1 cellular context compared by ENCODE assay signal in the genomic region with DNA sequence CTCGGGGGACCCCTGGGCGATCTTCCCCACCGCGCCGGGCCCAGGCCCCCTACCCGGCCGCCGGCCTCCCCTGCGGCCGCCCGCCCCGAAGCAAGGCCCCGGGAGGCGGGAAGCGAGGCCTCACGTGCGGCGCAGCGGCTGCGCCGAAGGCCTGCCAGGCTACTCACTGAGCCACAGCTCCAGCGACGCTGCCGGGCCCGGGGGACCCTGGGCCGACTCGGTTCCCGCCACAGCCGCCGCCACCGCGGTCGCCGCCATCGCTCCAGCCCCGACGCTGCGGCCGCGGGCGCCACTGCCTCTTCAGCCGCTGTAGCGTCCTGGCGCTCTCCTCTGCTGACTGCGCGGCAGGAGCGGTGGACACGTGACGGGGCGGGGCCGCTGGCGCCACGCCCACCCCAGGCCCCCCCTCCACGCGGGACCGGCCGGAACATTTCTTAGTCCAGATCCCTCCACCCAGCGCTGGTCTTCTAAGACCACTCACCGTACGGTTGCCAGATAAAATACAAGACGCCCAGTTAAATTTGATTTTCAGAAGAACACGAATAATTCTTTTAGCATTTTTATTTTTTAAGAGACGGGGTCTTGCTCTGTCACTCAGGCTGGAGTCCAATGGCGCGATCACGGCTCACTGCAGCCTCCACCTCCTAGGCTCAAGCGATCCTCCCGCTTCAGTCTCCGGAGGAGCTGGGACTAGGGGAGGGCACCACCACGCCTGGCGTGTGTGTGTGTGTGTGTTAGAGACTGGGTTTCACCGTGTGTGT.
A peak's percentile ranks its signal among the peaks of the same experiment; 100 is the strongest.
TF ChIP-seq lines count a peak whose summit lies in the region.

A gene with protein sequence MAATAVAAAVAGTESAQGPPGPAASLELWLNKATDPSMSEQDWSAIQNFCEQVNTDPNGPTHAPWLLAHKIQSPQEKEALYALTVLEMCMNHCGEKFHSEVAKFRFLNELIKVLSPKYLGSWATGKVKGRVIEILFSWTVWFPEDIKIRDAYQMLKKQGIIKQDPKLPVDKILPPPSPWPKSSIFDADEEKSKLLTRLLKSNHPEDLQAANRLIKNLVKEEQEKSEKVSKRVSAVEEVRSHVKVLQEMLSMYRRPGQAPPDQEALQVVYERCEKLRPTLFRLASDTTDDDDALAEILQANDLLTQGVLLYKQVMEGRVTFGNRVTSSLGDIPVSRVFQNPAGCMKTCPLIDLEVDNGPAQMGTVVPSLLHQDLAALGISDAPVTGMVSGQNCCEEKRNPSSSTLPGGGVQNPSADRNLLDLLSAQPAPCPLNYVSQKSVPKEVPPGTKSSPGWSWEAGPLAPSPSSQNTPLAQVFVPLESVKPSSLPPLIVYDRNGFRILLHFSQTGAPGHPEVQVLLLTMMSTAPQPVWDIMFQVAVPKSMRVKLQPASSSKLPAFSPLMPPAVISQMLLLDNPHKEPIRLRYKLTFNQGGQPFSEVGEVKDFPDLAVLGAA (minus strand): TSS at position 341 of the 761 bp plus-strand sequence. CDS start 83 bp downstream, at position 258.

TF ChIP-seq in HepG2, 621 proteins besides CTCF, POLR2A, EP300 and RAD21 (continued from another document and continues in another):
- peak; percentile 53; the same call in 1 of the 2 replicates for TF ChIP-seq GFI1 (CRISPR knock-in tag; IDR thresholded peaks at IDR 0.05; ENCODE audit: borderline replicate concordance)
- TF ChIP-seq ZNF850 (CRISPR knock-in tag; conservative IDR thresholded peaks at IDR 0.05): no peak
- TF ChIP-seq ZNF761 (CRISPR knock-in tag; conservative IDR thresholded peaks at IDR 0.05): peak; percentile 98
- peak; percentile 97 for TF ChIP-seq TMF1 (CRISPR knock-in tag; IDR thresholded peaks at IDR 0.05; ENCODE audit: low read depth)
- no peak for TF ChIP-seq EZH2 (conservative IDR thresholded peaks at IDR 0.05; ENCODE audit: low read depth, low read length)
- TF ChIP-seq HNRNPLL (IDR thresholded peaks at IDR 0.05; ENCODE audit: low read depth, low read length, poor library complexity, severe bottlenecking): peak; percentile 92
- peak; percentile 79; the same call in 1 of the 2 replicates for TF ChIP-seq CBFB (CRISPR knock-in tag; IDR thresholded peaks at IDR 0.05)
- TF ChIP-seq HMG20B (CRISPR knock-in tag; conservative IDR thresholded peaks at IDR 0.05): no peak
- no peak; the same call in 1 of the 2 replicates for TF ChIP-seq SIN3B (IDR thresholded peaks at IDR 0.05; ENCODE audit: low read length)
- no peak for TF ChIP-seq NBN (conservative IDR thresholded peaks at IDR 0.05)
- TF ChIP-seq GATA4 (IDR thresholded peaks at IDR 0.05; ENCODE audit: borderline replicate concordance, low read depth): peak; percentile 82
- TF ChIP-seq ZNF329 (CRISPR knock-in tag; IDR thresholded peaks at IDR 0.05; ENCODE audit: low read depth): peak; percentile 94
- TF ChIP-seq ZKSCAN1 (IDR thresholded peaks at IDR 0.05; ENCODE audit: low read length): no peak
- no peak for TF ChIP-seq ZNF496 (CRISPR knock-in tag; IDR thresholded peaks at IDR 0.05; ENCODE audit: insufficient replicate concordance)
- peak; percentile 77 for TF ChIP-seq ZNF468 (CRISPR knock-in tag; IDR thresholded peaks at IDR 0.05)
- TF ChIP-seq ATM (IDR thresholded peaks at IDR 0.05; ENCODE audit: borderline replicate concordance): no peak
- peak; percentile 62 for TF ChIP-seq TBX2 (CRISPR knock-in tag; IDR thresholded peaks at IDR 0.05; ENCODE audit: borderline replicate concordance)
- TF ChIP-seq ZNF180 (CRISPR knock-in tag; IDR thresholded peaks at IDR 0.05; ENCODE audit: borderline replicate concordance, low read depth): peak; percentile 36; the same call in 1 of the 2 replicates
- no peak for TF ChIP-seq SMARCC2 (IDR thresholded peaks at IDR 0.05)
- TF ChIP-seq NFYB (CRISPR knock-in tag; IDR thresholded peaks at IDR 0.05): peak; percentile 37; the same call in 1 of the 2 replicates
- TF ChIP-seq, protein P1, sequence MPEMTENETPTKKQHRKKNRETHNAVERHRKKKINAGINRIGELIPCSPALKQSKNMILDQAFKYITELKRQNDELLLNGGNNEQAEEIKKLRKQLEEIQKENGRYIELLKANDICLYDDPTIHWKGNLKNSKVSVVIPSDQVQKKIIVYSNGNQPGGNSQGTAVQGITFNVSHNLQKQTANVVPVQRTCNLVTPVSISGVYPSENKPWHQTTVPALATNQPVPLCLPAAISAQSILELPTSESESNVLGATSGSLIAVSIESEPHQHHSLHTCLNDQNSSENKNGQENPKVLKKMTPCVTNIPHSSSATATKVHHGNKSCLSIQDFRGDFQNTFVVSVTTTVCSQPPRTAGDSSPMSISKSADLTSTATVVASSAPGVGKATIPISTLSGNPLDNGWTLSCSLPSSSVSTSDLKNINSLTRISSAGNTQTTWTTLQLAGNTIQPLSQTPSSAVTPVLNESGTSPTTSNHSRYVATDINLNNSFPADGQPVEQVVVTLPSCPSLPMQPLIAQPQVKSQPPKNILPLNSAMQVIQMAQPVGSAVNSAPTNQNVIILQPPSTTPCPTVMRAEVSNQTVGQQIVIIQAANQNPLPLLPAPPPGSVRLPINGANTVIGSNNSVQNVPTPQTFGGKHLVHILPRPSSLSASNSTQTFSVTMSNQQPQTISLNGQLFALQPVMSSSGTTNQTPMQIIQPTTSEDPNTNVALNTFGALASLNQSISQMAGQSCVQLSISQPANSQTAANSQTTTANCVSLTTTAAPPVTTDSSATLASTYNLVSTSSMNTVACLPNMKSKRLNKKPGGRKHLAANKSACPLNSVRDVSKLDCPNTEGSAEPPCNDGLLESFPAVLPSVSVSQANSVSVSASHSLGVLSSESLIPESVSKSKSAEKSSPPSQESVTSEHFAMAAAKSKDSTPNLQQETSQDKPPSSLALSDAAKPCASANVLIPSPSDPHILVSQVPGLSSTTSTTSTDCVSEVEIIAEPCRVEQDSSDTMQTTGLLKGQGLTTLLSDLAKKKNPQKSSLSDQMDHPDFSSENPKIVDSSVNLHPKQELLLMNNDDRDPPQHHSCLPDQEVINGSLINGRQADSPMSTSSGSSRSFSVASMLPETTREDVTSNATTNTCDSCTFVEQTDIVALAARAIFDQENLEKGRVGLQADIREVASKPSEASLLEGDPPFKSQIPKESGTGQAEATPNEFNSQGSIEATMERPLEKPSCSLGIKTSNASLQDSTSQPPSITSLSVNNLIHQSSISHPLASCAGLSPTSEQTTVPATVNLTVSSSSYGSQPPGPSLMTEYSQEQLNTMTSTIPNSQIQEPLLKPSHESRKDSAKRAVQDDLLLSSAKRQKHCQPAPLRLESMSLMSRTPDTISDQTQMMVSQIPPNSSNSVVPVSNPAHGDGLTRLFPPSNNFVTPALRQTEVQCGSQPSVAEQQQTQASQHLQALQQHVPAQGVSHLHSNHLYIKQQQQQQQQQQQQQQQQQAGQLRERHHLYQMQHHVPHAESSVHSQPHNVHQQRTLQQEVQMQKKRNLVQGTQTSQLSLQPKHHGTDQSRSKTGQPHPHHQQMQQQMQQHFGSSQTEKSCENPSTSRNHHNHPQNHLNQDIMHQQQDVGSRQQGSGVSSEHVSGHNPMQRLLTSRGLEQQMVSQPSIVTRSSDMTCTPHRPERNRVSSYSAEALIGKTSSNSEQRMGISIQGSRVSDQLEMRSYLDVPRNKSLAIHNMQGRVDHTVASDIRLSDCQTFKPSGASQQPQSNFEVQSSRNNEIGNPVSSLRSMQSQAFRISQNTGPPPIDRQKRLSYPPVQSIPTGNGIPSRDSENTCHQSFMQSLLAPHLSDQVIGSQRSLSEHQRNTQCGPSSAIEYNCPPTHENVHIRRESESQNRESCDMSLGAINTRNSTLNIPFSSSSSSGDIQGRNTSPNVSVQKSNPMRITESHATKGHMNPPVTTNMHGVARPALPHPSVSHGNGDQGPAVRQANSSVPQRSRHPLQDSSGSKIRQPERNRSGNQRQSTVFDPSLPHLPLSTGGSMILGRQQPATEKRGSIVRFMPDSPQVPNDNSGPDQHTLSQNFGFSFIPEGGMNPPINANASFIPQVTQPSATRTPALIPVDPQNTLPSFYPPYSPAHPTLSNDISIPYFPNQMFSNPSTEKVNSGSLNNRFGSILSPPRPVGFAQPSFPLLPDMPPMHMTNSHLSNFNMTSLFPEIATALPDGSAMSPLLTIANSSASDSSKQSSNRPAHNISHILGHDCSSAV (CRISPR knock-in tag; IDR thresholded peaks at IDR 0.05; ENCODE audit: borderline replicate concordance): no peak
- TF ChIP-seq ZBTB43 (CRISPR knock-in tag; conservative IDR thresholded peaks at IDR 0.05): peak; percentile 92
- peak; percentile 87; the same call in 1 of the 2 replicates for TF ChIP-seq FLYWCH1 (CRISPR knock-in tag; IDR thresholded peaks at IDR 0.05)
- peak; percentile 86; the same call in 1 of the 2 replicates for TF ChIP-seq NPAS2 (CRISPR knock-in tag; IDR thresholded peaks at IDR 0.05; ENCODE audit: borderline replicate concordance)
- 0 out of 2 replicates have a peak, but pooled peaks have one; percentile 73 for TF ChIP-seq ZNF383 (CRISPR knock-in tag; IDR thresholded peaks at IDR 0.05; ENCODE audit: borderline replicate concordance)
- TF ChIP-seq, protein P2, sequence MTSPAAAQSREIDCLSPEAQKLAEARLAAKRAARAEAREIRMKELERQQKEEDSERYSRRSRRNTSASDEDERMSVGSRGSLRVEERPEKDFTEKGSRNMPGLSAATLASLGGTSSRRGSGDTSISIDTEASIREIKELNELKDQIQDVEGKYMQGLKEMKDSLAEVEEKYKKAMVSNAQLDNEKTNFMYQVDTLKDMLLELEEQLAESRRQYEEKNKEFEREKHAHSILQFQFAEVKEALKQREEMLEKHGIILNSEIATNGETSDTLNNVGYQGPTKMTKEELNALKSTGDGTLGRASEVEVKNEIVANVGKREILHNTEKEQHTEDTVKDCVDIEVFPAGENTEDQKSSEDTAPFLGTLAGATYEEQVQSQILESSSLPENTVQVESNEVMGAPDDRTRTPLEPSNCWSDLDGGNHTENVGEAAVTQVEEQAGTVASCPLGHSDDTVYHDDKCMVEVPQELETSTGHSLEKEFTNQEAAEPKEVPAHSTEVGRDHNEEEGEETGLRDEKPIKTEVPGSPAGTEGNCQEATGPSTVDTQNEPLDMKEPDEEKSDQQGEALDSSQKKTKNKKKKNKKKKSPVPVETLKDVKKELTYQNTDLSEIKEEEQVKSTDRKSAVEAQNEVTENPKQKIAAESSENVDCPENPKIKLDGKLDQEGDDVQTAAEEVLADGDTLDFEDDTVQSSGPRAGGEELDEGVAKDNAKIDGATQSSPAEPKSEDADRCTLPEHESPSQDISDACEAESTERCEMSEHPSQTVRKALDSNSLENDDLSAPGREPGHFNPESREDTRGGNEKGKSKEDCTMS (CRISPR knock-in tag; conservative IDR thresholded peaks at IDR 0.05): no peak; the same call in 1 of the 2 replicates
- TF ChIP-seq ZNF773 (CRISPR knock-in tag; IDR thresholded peaks at IDR 0.05; ENCODE audit: borderline replicate concordance): peak; percentile 93
- TF ChIP-seq ZNF781 (CRISPR knock-in tag; IDR thresholded peaks at IDR 0.05; ENCODE audit: borderline replicate concordance, not compliant biosample characterization): peak; percentile 72
- TF ChIP-seq, protein P3, sequence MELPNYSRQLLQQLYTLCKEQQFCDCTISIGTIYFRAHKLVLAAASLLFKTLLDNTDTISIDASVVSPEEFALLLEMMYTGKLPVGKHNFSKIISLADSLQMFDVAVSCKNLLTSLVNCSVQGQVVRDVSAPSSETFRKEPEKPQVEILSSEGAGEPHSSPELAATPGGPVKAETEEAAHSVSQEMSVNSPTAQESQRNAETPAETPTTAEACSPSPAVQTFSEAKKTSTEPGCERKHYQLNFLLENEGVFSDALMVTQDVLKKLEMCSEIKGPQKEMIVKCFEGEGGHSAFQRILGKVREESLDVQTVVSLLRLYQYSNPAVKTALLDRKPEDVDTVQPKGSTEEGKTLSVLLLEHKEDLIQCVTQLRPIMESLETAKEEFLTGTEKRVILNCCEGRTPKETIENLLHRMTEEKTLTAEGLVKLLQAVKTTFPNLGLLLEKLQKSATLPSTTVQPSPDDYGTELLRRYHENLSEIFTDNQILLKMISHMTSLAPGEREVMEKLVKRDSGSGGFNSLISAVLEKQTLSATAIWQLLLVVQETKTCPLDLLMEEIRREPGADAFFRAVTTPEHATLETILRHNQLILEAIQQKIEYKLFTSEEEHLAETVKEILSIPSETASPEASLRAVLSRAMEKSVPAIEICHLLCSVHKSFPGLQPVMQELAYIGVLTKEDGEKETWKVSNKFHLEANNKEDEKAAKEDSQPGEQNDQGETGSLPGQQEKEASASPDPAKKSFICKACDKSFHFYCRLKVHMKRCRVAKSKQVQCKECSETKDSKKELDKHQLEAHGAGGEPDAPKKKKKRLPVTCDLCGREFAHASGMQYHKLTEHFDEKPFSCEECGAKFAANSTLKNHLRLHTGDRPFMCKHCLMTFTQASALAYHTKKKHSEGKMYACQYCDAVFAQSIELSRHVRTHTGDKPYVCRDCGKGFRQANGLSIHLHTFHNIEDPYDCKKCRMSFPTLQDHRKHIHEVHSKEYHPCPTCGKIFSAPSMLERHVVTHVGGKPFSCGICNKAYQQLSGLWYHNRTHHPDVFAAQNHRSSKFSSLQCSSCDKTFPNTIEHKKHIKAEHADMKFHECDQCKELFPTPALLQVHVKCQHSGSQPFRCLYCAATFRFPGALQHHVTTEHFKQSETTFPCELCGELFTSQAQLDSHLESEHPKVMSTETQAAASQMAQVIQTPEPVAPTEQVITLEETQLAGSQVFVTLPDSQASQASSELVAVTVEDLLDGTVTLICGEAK (IDR thresholded peaks at IDR 0.05): no peak
- TF ChIP-seq, protein P3 (CRISPR knock-in tag; IDR thresholded peaks at IDR 0.05): peak; percentile 75
